28 cellular contexts compared by ENCODE assay signal in genomic region chr14:90848944-90849731, GRCh38. TPM values are rescaled to one million over a fixed set of nuclear protein-coding genes. Genes with fewer than 3 reads are reported as not detected.
DNase-seq lines count a peak whose midpoint lies in the region; ATAC-seq, FAIRE-seq and TF ChIP-seq lines count a peak whose summit lies in the region.
"Had no signal": no experiment of that assay in that cellular context is flagged by ENCODE, and none has a peak within 500 bp of the region (broad histone marks: within the 10 kb centered on the region; RNA-seq: fewer than 3 reads in every experiment).

No MANE protein-coding gene starts in this region.

- no peak overlapping the region for H3T11ph ChIP-seq in H9 (ENCODE audit: low read length)

- no CpG with 5 or more reads among the region's 17 CpGs for WGBS in H9 (ENCODE audit: extremely low coverage, insufficient read length, low lambda C conversion rate)
- WGBS in K562 (ENCODE audit: insufficient coverage, low coverage, missing lambda C conversion rate) = 19% methylated on average over 15 of the region's 17 CpGs
- 76% methylated on average over 17 of the region's 17 CpGs for WGBS in mesenchymal stem cell

- H4K91ac ChIP-seq in H9 (ENCODE audit: insufficient read length, low read depth, low read length) (no peak overlapping the region), mesenchymal stem cell (ENCODE audit: low read length) (no peak overlapping the region)

- no peak overlapping the region for H3K4me2 ChIP-seq in H9 (ENCODE audit: insufficient read depth, insufficient read length, low read length)
- peak overlapping the region; percentile 61 for H3K4me2 ChIP-seq in K562 (ENCODE audit: insufficient read depth, low read length)
- no peak overlapping the region for H3K4me2 ChIP-seq in mesenchymal stem cell (ENCODE audit: low read length, poor library complexity, severe bottlenecking)
- H3K4me2 ChIP-seq: KMS-11 had no signal

- H2BK12ac ChIP-seq in H9 (ENCODE audit: insufficient read length, low read depth, low read length) (no peak overlapping the region), mesenchymal stem cell (ENCODE audit: low read length in 2 of 2) (no peak overlapping the region)

- no peak for TF ChIP-seq RAD21 in K562 (CRISPR knock-in tag; conservative IDR thresholded peaks at IDR 0.05 in 1 of 2, IDR thresholded peaks at IDR 0.05 in 1 of 2)

- H2BK120ac ChIP-seq in H9 (ENCODE audit: low read depth, low read length, poor library complexity, severe bottlenecking) = no peak overlapping the region
- H2BK120ac ChIP-seq in mesenchymal stem cell (ENCODE audit: low read depth, low read length) = no peak overlapping the region

- no peak overlapping the region for H2AK5ac ChIP-seq in H9 (ENCODE audit: insufficient read length, low read length)
- no peak overlapping the region for H2AK5ac ChIP-seq in mesenchymal stem cell (ENCODE audit: low read length, severe bottlenecking)

- in situ Hi-C loops in K562 (cut with MboI) = no loop called here

- intact Hi-C loops in K562 (cut with micrococcal nuclease) = no loop called here

- H3K4me1 Mint-ChIP-seq in H9 = peaks cover 8 to 10% of the 10 kb centered on the region in 2 experiments
- H3K4me1 Mint-ChIP-seq: activated naive CD4-positive, alpha-beta T cell treated with anti-CD3 and anti-CD28 coated beads, Interleukin-2, amount 10 ng/mL, durations not matched to agents 7 days and 5 days; naive thymus-derived CD4-positive, alpha-beta T cell had no signal

- H3K4me1 ChIP-seq in H9 (ENCODE audit: insufficient read depth, low read length) (no peaks in the 10 kb centered on the region; the same call in 1 of the 2 replicates), K562 (replicated peaks in 1 of 2; ENCODE audit: control insufficient read depth in 2 of 2, insufficient read depth in 2 of 2, low read length in 2 of 2) (peaks cover 0 to 9% of the 10 kb centered on the region in 2 experiments; a peak in 3 of 5 replicates), mesenchymal stem cell (ENCODE audit: control insufficient read depth, insufficient read depth, low read depth, low read length) (peaks cover 2% of the 10 kb centered on the region)
- H3K4me1 ChIP-seq: BE2C, left lung, stomach, thyroid gland had no signal

- no peak overlapping the region for H3K9ac ChIP-seq in H9 (ENCODE audit: extremely low read depth, insufficient read length, low read length)
- peak overlapping the region; percentile 11 to 12; a peak in 2 of 4 replicates for H3K9ac ChIP-seq in K562 (ENCODE audit: insufficient read depth in 1 of 2, low read depth in 2 of 2, low read length in 2 of 2)
- H3K9ac ChIP-seq in mesenchymal stem cell (ENCODE audit: low read length) = no peak overlapping the region
- H3K9ac ChIP-seq: KMS-11 had no signal

- H3K4me3 ChIP-seq in K562 (no peak overlapping the region), mesenchymal stem cell (ENCODE audit: insufficient read depth in 1 of 2, low read depth in 1 of 2, low read length in 2 of 2) (no peak overlapping the region)
- H3K4me3 ChIP-seq: left lung, stomach, thyroid gland had no signal

- H3K27me3 ChIP-seq in H9 (ENCODE audit: insufficient read depth, low read length) (no peaks in the 10 kb centered on the region; the same call in 1 of the 2 replicates), K562 (ENCODE audit: control insufficient read depth in 2 of 2, insufficient read depth in 2 of 2, low read length in 2 of 2) (no peaks in the 10 kb centered on the region), mesenchymal stem cell (ENCODE audit: control insufficient read depth in 1 of 2, insufficient read depth in 1 of 2, low read length in 2 of 2) (no peaks in the 10 kb centered on the region)
- H3K27me3 ChIP-seq: BE2C, foreskin keratinocyte, left lung, stomach, thyroid gland had no signal

- H4K8ac ChIP-seq in H9 (replicated peaks; ENCODE audit: insufficient read length, low read depth, low read length) (no peak overlapping the region), mesenchymal stem cell (ENCODE audit: low read length) (no peak overlapping the region)

- no peak for TF ChIP-seq CTCF in H9 (conservative IDR thresholded peaks at IDR 0.05)
- TF ChIP-seq CTCF in K562 (IDR thresholded peaks at IDR 0.05 in 2 of 3, conservative IDR thresholded peaks at IDR 0.05 in 1 of 3; ENCODE audit: insufficient read depth in 2 of 3, low read depth in 1 of 3, low read length in 3 of 3) = no peak

- H4K20me1 ChIP-seq in H9 (ENCODE audit: control insufficient read depth, insufficient read depth, insufficient read length) (no peaks in the 10 kb centered on the region), K562 (replicated peaks; ENCODE audit: control insufficient read depth, insufficient read depth, low read length) (no peaks in the 10 kb centered on the region)

- H2BK5ac ChIP-seq in H9 (ENCODE audit: insufficient read length, low read length) (no peak overlapping the region), mesenchymal stem cell (ENCODE audit: low read depth, low read length, poor library complexity, severe bottlenecking) (no peak overlapping the region)

- CTCF ChIA-PET in K562 (lab: Yijun Ruan, JAX; ENCODE audit: low intra/inter-chr PET ratio) = no interaction called here

- no peak overlapping the region for H2BK20ac ChIP-seq in H9 (ENCODE audit: low read depth, low read length, poor library complexity, severe bottlenecking)

- H3K23ac ChIP-seq in H9 (ENCODE audit: insufficient read length, low read depth, low read length) (no peak overlapping the region), mesenchymal stem cell (ENCODE audit: low read length in 2 of 2) (no peak overlapping the region)

- peak; percentile 93 for ATAC-seq in K562
- no peak for ATAC-seq in HG02885 (IDR thresholded peaks at IDR 0.05; ENCODE audit: poor library complexity, unreplicated experiment)
- ATAC-seq: esophagus mucosa; foreskin keratinocyte; left lung; naive thymus-derived CD4-positive, alpha-beta T cell had no signal

- H3K27ac ChIP-seq in H9 (ENCODE audit: insufficient read length, low read depth, low read length) (no peak overlapping the region), K562 (ENCODE audit: extremely low read depth, low read depth, low read length) (peak overlapping the region; percentile 53; the same call in 2 of the 3 replicates), mesenchymal stem cell (ENCODE audit: low read length, poor library complexity, severe bottlenecking) (no peak overlapping the region)
- H3K27ac ChIP-seq: foreskin keratinocyte, KMS-11, left lung, stomach, thyroid gland, WERI-Rb-1 had no signal

- no peaks in the 10 kb centered on the region for H3K27me3 Mint-ChIP-seq in H9 (ENCODE audit: low read depth)
- H3K27me3 Mint-ChIP-seq: activated naive CD4-positive, alpha-beta T cell treated with anti-CD3 and anti-CD28 coated beads, Interleukin-2, amount 10 ng/mL, durations not matched to agents 7 days and 5 days; naive thymus-derived CD4-positive, alpha-beta T cell had no signal

- H3K79me1 ChIP-seq in H9 (ENCODE audit: insufficient read depth, low read depth, low read length, poor library complexity, severe bottlenecking) (no peaks in the 10 kb centered on the region), mesenchymal stem cell (replicated peaks; ENCODE audit: low read length, poor library complexity, severe bottlenecking) (no peaks in the 10 kb centered on the region)

- no peaks in the 10 kb centered on the region; a peak in 1 of 7 replicates for H3K36me3 Mint-ChIP-seq in H9 (ENCODE audit: insufficient read depth in 1 of 3, low read depth in 3 of 3)

- H3K36me3 ChIP-seq in K562 (ENCODE audit: control insufficient read depth, insufficient read depth, low read length) = no peaks in the 10 kb centered on the region
- H3K36me3 ChIP-seq in mesenchymal stem cell (ENCODE audit: control insufficient read depth in 1 of 2, insufficient read depth in 2 of 2, low read depth in 1 of 2, low read length in 2 of 2) = no peaks in the 10 kb centered on the region
- H3K36me3 ChIP-seq: BE2C, left lung, thyroid gland, WERI-Rb-1 had no signal

- H3K79me2 ChIP-seq in H9 (ENCODE audit: insufficient read depth, low read length) (no peaks in the 10 kb centered on the region), K562 (ENCODE audit: control insufficient read depth, insufficient read depth, low read length) (no peaks in the 10 kb centered on the region)

- DNase-seq in A172 (ENCODE audit: low spot score) = peak; percentile 72
- DNase-seq in H9 = no peak
- peak in 2 of 4 experiments; percentile 39 to 54 for DNase-seq in K562 (ENCODE audit: extremely low read depth in 1 of 4, low spot score in 3 of 4)
- DNase-seq in mesenchymal stem cell = peak; percentile 62
- no peak for DNase-seq in medulla oblongata (ENCODE audit: extremely low spot score)
- DNase-seq in globus pallidus (ENCODE audit: low spot score) = no peak
- DNase-seq: ACHN; activated naive CD4-positive, alpha-beta T cell treated with anti-CD3 and anti-CD28 coated beads, Interleukin-2, amount 10 ng/mL, durations not matched to agents 7 days and 5 days; BE2C; effector CD8-positive, alpha-beta T cell; H7; left lung; midbrain; naive thymus-derived CD4-positive, alpha-beta T cell; NCI-H1436 treated with DMSO at 0.1 percent for 48 hours; NCI-H2107; NCI-H748 treated with DMSO at 0.1 percent for 48 hours; RPMI8226; stimulated activated CD4-positive, alpha-beta T cell treated with anti-CD3 and anti-CD28 coated beads, Interleukin-2, amount 100 ng/mL, for 24 hours; stomach; thyroid gland; WERI-Rb-1 had no signal

- no peaks in the 10 kb centered on the region for H3K23me2 ChIP-seq in H9 (ENCODE audit: insufficient read length, low read depth, low read length, poor library complexity, severe bottlenecking)

- H3K14ac ChIP-seq in H9 (ENCODE audit: insufficient read depth, low read length) (no peak overlapping the region), mesenchymal stem cell (ENCODE audit: low read length in 2 of 2) (no peak overlapping the region)

- H2BK15ac ChIP-seq in H9 (ENCODE audit: low read depth, low read length) (no peak overlapping the region), mesenchymal stem cell (ENCODE audit: low read depth, poor library complexity, severe bottlenecking) (no peak overlapping the region)

- POLR2A ChIA-PET in K562 (lab: Yijun Ruan, JAX) = interaction anchor here (0.5 to 0.6 kb wide), 4 partner anchors 11 to 314 kb away, joined by 3 read pairs; no protein-coding TSS in a partner anchor

- H3K4me3 Mint-ChIP-seq in H9 = no peak overlapping the region
- H3K4me3 Mint-ChIP-seq: activated naive CD4-positive, alpha-beta T cell treated with anti-CD3 and anti-CD28 coated beads, Interleukin-2, amount 10 ng/mL, durations not matched to agents 7 days and 5 days; activated T-helper 1 cell treated with anti-CD3 and anti-CD28 coated beads, Interleukin-12 subunit alpha, Interleukin-12 subunit beta, Interleukin-2, Interleukin-4 antibody, amounts not matched to agents 30 ng/mL and 10 ng/mL and 1 ng/mL, durations not matched to agents 14 hours and 24 hours and 36 hours; naive thymus-derived CD4-positive, alpha-beta T cell had no signal

- no peak overlapping the region for H3K4ac ChIP-seq in H9 (ENCODE audit: low read depth, low read length)
- H3K4ac ChIP-seq in mesenchymal stem cell (ENCODE audit: low read depth in 1 of 2, low read length in 2 of 2) = no peak overlapping the region

- FAIRE-seq in K562 (lab: Jason Lieb, UNC) = peak; percentile 78
- FAIRE-seq: colon had no signal

- no peak for TF ChIP-seq EP300 in K562 (IDR thresholded peaks at IDR 0.05; ENCODE audit: low read length)

- H3K9me3 ChIP-seq in H9 (ENCODE audit: control insufficient read depth, low read depth, low read length) (no peaks in the 10 kb centered on the region), K562 (replicated peaks; ENCODE audit: control insufficient read depth, insufficient read depth, low read depth, low read length) (no peaks in the 10 kb centered on the region), mesenchymal stem cell (ENCODE audit: control insufficient read depth, low read length) (no peaks in the 10 kb centered on the region)
- H3K9me3 ChIP-seq: BE2C, left lung, stomach, thyroid gland had no signal

- no peak for TF ChIP-seq POLR2A in K562 (conservative IDR thresholded peaks at IDR 0.05)

- H3K18ac ChIP-seq in H9 (ENCODE audit: insufficient read length, low read depth, low read length) (no peak overlapping the region), mesenchymal stem cell (ENCODE audit: low read depth in 1 of 2, low read length in 2 of 2) (no peak overlapping the region)

- H2AFZ ChIP-seq in H9 (ENCODE audit: low read length) (no peak overlapping the region), K562 (ENCODE audit: low read depth, low read length) (peak overlapping the region; percentile 82), mesenchymal stem cell (ENCODE audit: low read depth, low read length) (no peak overlapping the region)

- no peak overlapping the region for H3K56ac ChIP-seq in H9 (ENCODE audit: insufficient read length, low read depth, low read length)

- no peaks in the 10 kb centered on the region; a peak in 1 of 5 replicates for H3K9me3 Mint-ChIP-seq in H9
- H3K9me3 Mint-ChIP-seq: activated naive CD4-positive, alpha-beta T cell treated with anti-CD3 and anti-CD28 coated beads, Interleukin-2, amount 10 ng/mL, durations not matched to agents 7 days and 5 days; activated T-helper 1 cell treated with anti-CD3 and anti-CD28 coated beads, Interleukin-12 subunit alpha, Interleukin-12 subunit beta, Interleukin-2, Interleukin-4 antibody, amounts not matched to agents 30 ng/mL and 10 ng/mL and 1 ng/mL, durations not matched to agents 14 hours and 24 hours and 36 hours had no signal

- H4K5ac ChIP-seq in H9 (ENCODE audit: insufficient read length, low read depth, low read length) = peak overlapping the region; percentile 63

- H3K9me1 ChIP-seq in K562 (ENCODE audit: control insufficient read depth, insufficient read depth, low read length) = no peaks in the 10 kb centered on the region

- no TSS peak for BruUV-seq in K562 (replicated peaks; lab: Mats Ljungman, UMichigan)

- peak overlapping the region in 2 of 3 experiments; percentile 40 to 42; a peak in 3 of 7 replicates for H3K27ac Mint-ChIP-seq in H9
- H3K27ac Mint-ChIP-seq: activated naive CD4-positive, alpha-beta T cell treated with anti-CD3 and anti-CD28 coated beads, Interleukin-2, amount 10 ng/mL, durations not matched to agents 7 days and 5 days; activated T-helper 1 cell treated with anti-CD3 and anti-CD28 coated beads, Interleukin-12 subunit alpha, Interleukin-12 subunit beta, Interleukin-2, Interleukin-4 antibody, amounts not matched to agents 30 ng/mL and 10 ng/mL and 1 ng/mL, durations not matched to agents 14 hours and 24 hours and 36 hours had no signal

RNA-seq across cellular contexts. Expression of gene TTC7B, which starts 32.9 kb away (rescaled TPM):
- 40.2 and 49.0 TPM in 2 replicates for total RNA-seq in A172 (2014; rRNA removed; shearing (Covaris generic))
- 30.3 and 33.7 TPM in 2 replicates for total RNA-seq in H9 (2021)
- total RNA-seq in K562 (2011; cell fraction: chromatin; rRNA removed; ENCODE audit: low replicate concordance) = 118 and 173 TPM in 2 replicates
- total RNA-seq in K562 (2011; cell fraction: nucleolus; rRNA removed) = 48.5 and 49.9 TPM in 2 replicates
- 66.6 and 71.6 TPM in 2 replicates for total RNA-seq in K562 (2011; cell fraction: nucleoplasm; rRNA removed)
- 36.7 and 37.3 TPM in 2 replicates for total RNA-seq in K562 (2014; rRNA removed)
- 25.7 and 27.4 TPM in 2 replicates for total RNA-seq in K562 (2014; rRNA removed; fragmentation: Illumina TruSeq; extraction: Trizol)
- 21.9 and 24.0 TPM in 2 replicates for total RNA-seq in K562 (2015; rRNA removed; fragmentation: Illumina TruSeq; extraction: Trizol)
- total RNA-seq in K562 (2021) = 77.2 and 77.7 TPM in 2 replicates
- 43.3 and 50.2 TPM in 2 replicates for polyA plus RNA-seq in K562 (2011; rRNA removed)
- polyA plus RNA-seq in K562 (2011; cell fraction: cytosol; rRNA removed) = 38.9 and 74.2 TPM in 2 replicates
- polyA plus RNA-seq in K562 (2011; cell fraction: nucleus; rRNA removed) = 51.9 and 63.4 TPM in 2 replicates
- polyA plus RNA-seq in K562 (2012) = 41.2 and 101 TPM in 2 replicates
- polyA plus RNA-seq in K562 (2014; fragmentation: Illumina TruSeq; extraction: Trizol) = 40.1 and 41.6 TPM in 2 replicates
- polyA plus RNA-seq in K562 (2014; fragmentation: Nextera tagmentation; extraction: Ambion mirVana) = 1 to 10 TPM; 2.2 to 2.5 TPM
- polyA plus RNA-seq in K562 (2014; rRNA removed) = 34.3 and 37.1 TPM in 2 replicates
- polyA minus RNA-seq in K562 (2011; rRNA and poly(A)+ RNA removed) = 70.1 and 70.2 TPM in 2 replicates
- 70.3 and 94.5 TPM in 2 replicates for polyA minus RNA-seq in K562 (2011; cell fraction: cytosol; rRNA and poly(A)+ RNA removed)
- polyA minus RNA-seq in K562 (2011; cell fraction: nucleus; rRNA and poly(A)+ RNA removed) = 45.9 and 78.4 TPM in 2 replicates
- 28.7 TPM for polyA plus RNA-seq in mesenchymal stem cell (2013, experiment 1 of 2)
- 28.3 TPM for polyA plus RNA-seq in mesenchymal stem cell (2013, experiment 2 of 2)

Comparison
In these comparisons a context has a peak if more than half of its experiments do, and no peak if none do; other contexts are left out.
1. DNase-seq: peak in A172 (single experiment) and mesenchymal stem cell (single experiment); none in H9 (single experiment), medulla oblongata (single experiment) and globus pallidus (single experiment).
2. H3K9ac ChIP-seq: peak in K562 (2 of 2); none in H9 (single experiment) and mesenchymal stem cell (single experiment).